ENCODE assay signal across 8 cellular contexts in the genomic region with DNA sequence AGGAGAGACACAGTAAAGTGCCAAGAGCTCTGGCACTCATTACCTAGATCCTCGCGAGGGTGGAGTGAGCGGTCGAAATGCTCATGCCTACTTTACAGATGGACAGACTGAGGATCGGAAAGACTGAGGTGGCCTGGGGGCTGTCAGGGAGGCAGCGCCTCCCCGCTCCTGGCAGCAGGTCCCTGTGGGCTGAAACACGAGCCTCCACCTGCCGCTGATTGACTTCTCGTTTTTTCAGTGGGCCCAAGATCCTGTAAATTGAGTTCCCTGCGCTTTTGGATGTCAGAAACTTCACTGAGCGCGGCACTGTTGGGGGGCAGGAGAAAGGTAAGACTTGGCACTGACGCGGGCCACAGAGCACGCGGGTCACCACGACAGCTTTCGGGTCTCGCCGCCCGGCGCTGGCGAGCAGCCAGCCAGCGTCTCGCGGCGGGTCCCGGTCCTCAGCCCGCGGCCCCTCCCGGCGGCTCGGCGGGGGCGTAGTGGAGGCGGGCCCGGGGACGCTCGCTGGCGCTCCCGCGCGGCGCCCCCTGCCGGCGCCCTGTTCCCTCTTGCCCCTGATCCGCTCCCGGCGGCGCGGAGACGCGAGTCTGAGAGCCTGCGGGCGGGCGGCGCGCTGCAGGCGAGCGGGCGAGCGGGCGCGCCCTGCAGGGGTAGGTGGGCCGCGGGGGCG. TPM values are rescaled to one million over a fixed set of nuclear protein-coding genes. Genes with fewer than 3 reads are reported as not detected.
DNase-seq lines count a peak whose midpoint lies in the region; ATAC-seq, FAIRE-seq and TF ChIP-seq lines count a peak whose summit lies in the region.

No MANE protein-coding gene starts in this region.

- peak overlapping the region; percentile 63 for H2AFZ ChIP-seq in endothelial cell of umbilical vein (ENCODE audit: low read depth, low read length)

- peak overlapping the region; percentile 21 for H3K27ac Mint-ChIP-seq in activated CD8-positive, alpha-beta memory T cell treated with anti-CD3 and anti-CD28 coated beads, Interleukin-2, amount 10 ng/mL, durations not matched to agents 7 days and 5 days

- peak overlapping the region; percentile 78 for H3K4me3 Mint-ChIP-seq in activated CD8-positive, alpha-beta memory T cell treated with anti-CD3 and anti-CD28 coated beads, Interleukin-2, amount 10 ng/mL, durations not matched to agents 7 days and 5 days

- H3K9me1 ChIP-seq in endothelial cell of umbilical vein (replicated peaks; ENCODE audit: control insufficient read depth, extremely low read depth, insufficient read depth, low read length): no peaks in the 10 kb centered on the region

- peak overlapping the region; percentile 83 for H3K4me2 ChIP-seq in endothelial cell of umbilical vein (ENCODE audit: insufficient read depth, low read length)

- no TSS peak for BruUV-seq in endothelial cell of umbilical vein (replicated peaks; lab: Mats Ljungman, UMichigan)

- H4K20me1 ChIP-seq in endothelial cell of umbilical vein (replicated peaks; ENCODE audit: control insufficient read depth, extremely low read depth, insufficient read depth, low read length): no peaks in the 10 kb centered on the region

- peak; percentile 72 for ATAC-seq in GM18519 (IDR thresholded peaks at IDR 0.05; ENCODE audit: low FRiP score, unreplicated experiment)
- ATAC-seq in HG03521 (IDR thresholded peaks at IDR 0.05; ENCODE audit: unreplicated experiment): peak; percentile 77
- ATAC-seq in activated CD8-positive, alpha-beta memory T cell treated with anti-CD3 and anti-CD28 coated beads, Interleukin-2, amount 10 ng/mL, durations not matched to agents 7 days and 5 days: peak; percentile 92

- H3K9me3 Mint-ChIP-seq in activated CD8-positive, alpha-beta memory T cell treated with anti-CD3 and anti-CD28 coated beads, Interleukin-2, amount 10 ng/mL, durations not matched to agents 7 days and 5 days (ENCODE audit: low read depth): no peaks in the 10 kb centered on the region

- dilution Hi-C loops in endothelial cell of umbilical vein (cut with MboI; ENCODE audit: extremely low pct_ligation_motif_present, low sequenced_read_pairs): no loop called here

- no peaks in the 10 kb centered on the region for H3K79me2 ChIP-seq in endothelial cell of umbilical vein (ENCODE audit: control insufficient read depth, insufficient read depth, low read length)

- peaks cover 16% of the 10 kb centered on the region for H3K4me1 Mint-ChIP-seq in activated CD8-positive, alpha-beta memory T cell treated with anti-CD3 and anti-CD28 coated beads, Interleukin-2, amount 10 ng/mL, durations not matched to agents 7 days and 5 days

- POLR2A ChIA-PET in endothelial cell of umbilical vein (lab: Charles Lee): no interaction called here

- no peaks in the 10 kb centered on the region for H3K36me3 ChIP-seq in endothelial cell of umbilical vein (ENCODE audit: control insufficient read depth in 2 of 2, extremely low read depth in 1 of 2, insufficient read depth in 2 of 2, low read length in 2 of 2)
- no peaks in the 10 kb centered on the region for H3K36me3 ChIP-seq in mucosa of stomach (ENCODE audit: control insufficient read depth, insufficient read depth, low read length)

- H3K9me3 ChIP-seq in endothelial cell of umbilical vein (replicated peaks; ENCODE audit: control insufficient read depth, insufficient read depth, low read length) (no peaks in the 10 kb centered on the region), mucosa of stomach (ENCODE audit: control insufficient read depth, low read length) (no peaks in the 10 kb centered on the region)

- H3K4me3 ChIP-seq in endothelial cell of umbilical vein (replicated peaks in 1 of 3; ENCODE audit: insufficient read depth in 1 of 3, low read depth in 1 of 3, low read length in 3 of 3) (peak overlapping the region; percentile 34 to 85 (median 58)), mucosa of stomach (ENCODE audit: low read length) (no peak overlapping the region)

- CTCF ChIA-PET in activated CD8-positive, alpha-beta memory T cell treated with anti-CD3 and anti-CD28 coated beads, Interleukin-2, amount 10 ng/mL, durations not matched to agents 7 days and 5 days (lab: Charles Lee): interaction anchor here (0.8 to 1.9 kb wide), 4 partner anchors 12 to 58 kb away, joined by 3 to 6 read pairs (median 4); no protein-coding TSS in a partner anchor
- CTCF ChIA-PET in endothelial cell of umbilical vein (lab: Charles Lee): interaction anchor here (0.7 to 2.2 kb wide), 8 partner anchors 13 to 285 kb away, joined by 3 to 7 read pairs (median 3); a partner anchor contains a TSS

- no peak for TF ChIP-seq POLR2A in endothelial cell of umbilical vein (IDR thresholded peaks at IDR 0.05; ENCODE audit: low read depth, low read length)

- H3K4me1 ChIP-seq in endothelial cell of umbilical vein (ENCODE audit: control insufficient read depth, extremely low read depth, insufficient read depth, low read length) (peaks cover 6% of the 10 kb centered on the region), mucosa of stomach (ENCODE audit: control insufficient read depth, insufficient read depth, low read length) (peaks cover 6% of the 10 kb centered on the region)

- peak; percentile 61 to 69 for TF ChIP-seq CTCF in endothelial cell of umbilical vein (IDR thresholded peaks at IDR 0.05; ENCODE audit: extremely low read depth in 1 of 2, insufficient read depth in 1 of 2, low read depth in 1 of 2, low read length in 2 of 2)

- no peak overlapping the region for H3K27ac ChIP-seq in endothelial cell of umbilical vein (ENCODE audit: insufficient read depth, low read depth, low read length)

- H3K36me3 Mint-ChIP-seq in activated CD8-positive, alpha-beta memory T cell treated with anti-CD3 and anti-CD28 coated beads, Interleukin-2, amount 10 ng/mL, durations not matched to agents 7 days and 5 days: no peaks in the 10 kb centered on the region

- peaks cover 65% of the 10 kb centered on the region for H3K27me3 Mint-ChIP-seq in activated CD8-positive, alpha-beta memory T cell treated with anti-CD3 and anti-CD28 coated beads, Interleukin-2, amount 10 ng/mL, durations not matched to agents 7 days and 5 days

- H3K27me3 ChIP-seq in endothelial cell of umbilical vein (ENCODE audit: control insufficient read depth in 2 of 2, insufficient read depth in 2 of 2, low read length in 2 of 2): peaks cover 17 to 20% of the 10 kb centered on the region in 2 experiments
- peaks cover 14% of the 10 kb centered on the region for H3K27me3 ChIP-seq in mucosa of stomach (ENCODE audit: control insufficient read depth, insufficient read depth, low read length)

- intact Hi-C loops in endothelial cell of umbilical vein (cut with micrococcal nuclease): loop anchor here (1.0 to 5.0 kb wide), 3 partner anchors 88 to 224 kb away; a partner anchor contains a TSS

- DNase-seq in A172 (ENCODE audit: low spot score) (peak; percentile 48), NCI-H69 (lab: John Stamatoyannopoulos, UW) (peak; percentile 98), endothelial cell of umbilical vein (ENCODE audit: low read depth, low spot score) (peak; percentile 64)
- peak; percentile 79 for DNase-seq in activated CD8-positive, alpha-beta memory T cell treated with anti-CD3 and anti-CD28 coated beads, Interleukin-2, amount 10 ng/mL, durations not matched to agents 7 days and 5 days
- DNase-seq in stimulated activated CD8-positive, alpha-beta memory T cell treated with anti-CD3 and anti-CD28 coated beads, Interleukin-4, amount 100 ng/mL, for 4 hours (ENCODE audit: low read depth in 2 of 2, low spot score in 1 of 2): peak; percentile 56 to 60

- H3K9ac ChIP-seq in endothelial cell of umbilical vein (replicated peaks; ENCODE audit: extremely low read depth, insufficient read depth, low read length) (peak overlapping the region; percentile 24), mucosa of stomach (ENCODE audit: low read length) (peak overlapping the region; percentile 33)

- FAIRE-seq in endothelial cell of umbilical vein (lab: Jason Lieb, UNC): no peak

TF ChIP-seq in endothelial cell of umbilical vein, 7 proteins besides CTCF, POLR2A, EP300 and RAD21:
- TF ChIP-seq POLR2AphosphoS5 (IDR thresholded peaks at IDR 0.05; ENCODE audit: insufficient read depth, low read depth, low read length) (peak; percentile 22), EZH2 (IDR thresholded peaks at IDR 0.05; ENCODE audit: borderline replicate concordance, low read depth, low read length, severe bottlenecking) (no peak)
TF ChIP-seq in endothelial cell of umbilical vein: peak in this region for 1.

RNA-seq across cellular contexts. Expression of a gene that starts 0.6 kb away (rescaled TPM):
- total RNA-seq in A172 (2014; rRNA removed; shearing (Covaris generic)): 1.8 and 2.4 TPM in 2 replicates
- 1 to 10 TPM; 1.3 to 2.3 TPM for total RNA-seq in activated CD8-positive, alpha-beta memory T cell treated with anti-CD3 and anti-CD28 coated beads, Interleukin-2, amount 10 ng/mL, durations not matched to agents 7 days and 5 days
- total RNA-seq in endothelial cell of umbilical vein: 20.2 and 20.4 TPM in 2 replicates
- polyA plus RNA-seq in endothelial cell of umbilical vein: 7.6 and 9.4 TPM in 2 replicates
- 4.6 and 6.8 TPM in 2 replicates for polyA plus RNA-seq in endothelial cell of umbilical vein (2011; cell fraction: cytosol; rRNA removed)
- polyA plus RNA-seq in endothelial cell of umbilical vein (2011; cell fraction: nucleus; rRNA removed): 58.8 and 70.3 TPM in 2 replicates
- 18.1 and 18.8 TPM in 2 replicates for polyA plus RNA-seq in endothelial cell of umbilical vein (2012)
- polyA minus RNA-seq in endothelial cell of umbilical vein: 85.5 and 124 TPM in 2 replicates
- not detected for polyA minus RNA-seq in endothelial cell of umbilical vein (2011; cell fraction: cytosol; rRNA and poly(A)+ RNA removed)
- 115 and 170 TPM in 2 replicates for polyA minus RNA-seq in endothelial cell of umbilical vein (2011; cell fraction: nucleus; rRNA and poly(A)+ RNA removed)

Comparison
In these comparisons a context has a peak if more than half of its experiments do, and no peak if none do; other contexts are left out.
1. DNase-seq: peak in every context shown above with its lines; median percentile 98 in NCI-H69; 79 in activated CD8-positive, alpha-beta memory T cell treated with anti-CD3 and anti-CD28 coated beads, Interleukin-2, amount 10 ng/mL, durations not matched to agents 7 days and 5 days; 64 in endothelial cell of umbilical vein; 58 in stimulated activated CD8-positive, alpha-beta memory T cell treated with anti-CD3 and anti-CD28 coated beads, Interleukin-4, amount 100 ng/mL, for 4 hours; 48 in A172.